In genomic region chr5:140253985-140254384, GRCh38 we compare ENCODE assay signal across 16 cellular contexts. TPM values are rescaled to one million over a fixed set of nuclear protein-coding genes. Genes with fewer than 3 reads are reported as not detected.
A peak's percentile ranks its signal among the peaks of the same experiment; 100 is the strongest.
DNase-seq lines count a peak whose midpoint lies in the region; ATAC-seq and TF ChIP-seq lines count a peak whose summit lies in the region.
"Had no signal": no experiment of that assay in that cellular context is flagged by ENCODE, and none has a peak within 500 bp of the region (broad histone marks: within the 10 kb centered on the region; RNA-seq: fewer than 3 reads in every experiment).

No MANE protein-coding gene starts in this region.

- H3K27me3 ChIP-seq in vagina (no peaks in the 10 kb centered on the region), spleen (replicated peaks in 1 of 7) (no peaks in the 10 kb centered on the region)

- WGBS in spleen, 5 donors = 47 to 87% (median 67%) methylated on average over 4 of the region's 4 CpGs

- TF ChIP-seq CTCF in vagina (IDR thresholded peaks at IDR 0.05) (no peak), spleen (IDR thresholded peaks at IDR 0.05 in 8 of 11, conservative IDR thresholded peaks at IDR 0.05 in 3 of 11) (no peak), GM20000 (IDR thresholded peaks at IDR 0.05; ENCODE audit: extremely low read depth, missing control alignments) (no peak)

- H3K9me3 ChIP-seq in vagina (no peaks in the 10 kb centered on the region), spleen (no peaks in the 10 kb centered on the region)

- H3K4me1 ChIP-seq in vagina = peaks cover 30% of the 10 kb centered on the region
- peaks cover 0 to 69% (median 25%) of the 10 kb centered on the region in 6 donors for H3K4me1 ChIP-seq in spleen

- H3K4me3 ChIP-seq in vagina (no peak overlapping the region), spleen (no peak overlapping the region)

- DNase-seq in SIG-M5 treated with dmso at 0.1 percent for 504 hours (lab: John Stamatoyannopoulos, UW; ENCODE audit: unreplicated experiment) (peak; percentile 35), SIG-M5 (lab: John Stamatoyannopoulos, UW) (no peak), RPMI7951 (ENCODE audit: low read depth) (peak; percentile 15), left colon (peak; percentile 52 to 68), vagina (ENCODE audit: extremely low spot score in 2 of 2) (no peak), spleen (no peak), GM20000 (ENCODE audit: low spot score) (no peak)
- DNase-seq: ACHN; activated CD4-positive, alpha-beta T cell treated with anti-CD3 and anti-CD28 coated beads, Interleukin-2, amount 10 ng/mL, durations not matched to agents 7 days and 5 days; activated gamma-delta T cell treated with Interleukin-2 at 50 U/mL for 16 hours; DND-41; kidney glomerular epithelial cell; NCI-H526 treated with DMSO at 0.1 percent for 48 hours; stimulated activated CD4-positive, alpha-beta T cell treated with anti-CD3 and anti-CD28 coated beads, Interleukin-4, amount 100 ng/mL, for 4 hours; T-cell had no signal

- H3K36me3 ChIP-seq in vagina (peaks cover 0 to 12% of the 10 kb centered on the region in 2 donors), spleen (peaks cover 0 to 64% (median 8%) of the 10 kb centered on the region in 6 donors)

- intact Hi-C loops in left colon (cut with DNase I, micrococcal nuclease) = no loop called here
- intact Hi-C loops in vagina (cut with DNase I) = no loop called here
- intact Hi-C loops in spleen (cut with DNase I; ENCODE audit: low total_unique reads) = no loop called here

- peak; percentile 91 for ATAC-seq in left colon
- ATAC-seq in GM21529 (IDR thresholded peaks at IDR 0.05; ENCODE audit: unreplicated experiment) = no peak
- ATAC-seq: T-cell had no signal

- no peak for TF ChIP-seq POLR2A in vagina (IDR thresholded peaks at IDR 0.05)
- no peak for TF ChIP-seq POLR2A in spleen (IDR thresholded peaks at IDR 0.05)

- H3K27ac ChIP-seq in vagina = peak overlapping the region; percentile 42
- H3K27ac ChIP-seq in spleen = no peak overlapping the region

RNA-seq across cellular contexts. Expression of gene PFDN1, which starts 48.9 kb away (rescaled TPM):
- total RNA-seq in RPMI7951 (2014; rRNA removed; shearing (Covaris generic)) = 86.1 and 114 TPM in 2 replicates
- total RNA-seq in left colon (10 to 100 TPM; 37.2 TPM), vagina (94.8 TPM), spleen (10 to 100 TPM; 38.0 to 77.3 (median 41.2) TPM)
- 10 to 100 TPM; 62.8 to 82.1 (median 77.9) TPM for polyA plus RNA-seq in spleen

Comparison
In these comparisons a context has a peak if more than half of its experiments do, and no peak if none do; other contexts are left out.
1. DNase-seq: peak in SIG-M5 treated with dmso at 0.1 percent for 504 hours (single experiment), RPMI7951 (single experiment) and left colon (2 of 2); none in SIG-M5 (single experiment), vagina (0 of 2), spleen (single experiment) and GM20000 (single experiment).